In the genomic region with DNA sequence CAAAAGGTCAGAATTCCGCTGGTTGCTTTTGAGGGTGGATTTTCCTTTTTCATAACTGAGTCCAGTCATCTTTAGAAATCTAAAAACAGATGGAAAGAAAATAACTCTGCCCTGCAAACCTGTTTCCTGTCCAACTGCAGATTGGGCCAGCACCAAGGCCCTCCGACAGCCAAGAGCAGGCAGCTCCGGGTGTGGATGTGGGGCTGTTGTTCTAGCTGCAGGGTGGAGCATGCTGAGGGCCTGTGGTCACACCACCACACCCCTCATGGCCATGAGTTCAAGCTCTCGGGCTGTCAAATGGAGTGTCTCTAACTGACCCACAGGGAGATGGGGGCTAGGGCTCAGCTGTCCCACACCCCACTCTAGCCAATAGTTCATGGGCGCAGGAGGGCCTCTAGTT, we compare ENCODE assay signal across 10 cellular contexts.
DNase-seq lines count a peak whose midpoint lies in the region; ATAC-seq lines count a peak whose summit lies in the region.
"Had no signal": no experiment of that assay in that cellular context is flagged by ENCODE, and none has a peak within 500 bp of the region (broad histone marks: within the 10 kb centered on the region; RNA-seq: fewer than 3 reads in every experiment).

No MANE protein-coding gene starts in this region.

- H3K27ac ChIP-seq in mucosa of rectum (ENCODE audit: low read depth in 2 of 2, low read length in 2 of 2) = peak overlapping the region; percentile 32 to 95
- H3K27ac ChIP-seq in naive thymus-derived CD4-positive, alpha-beta T cell (ENCODE audit: low read depth, low read length) = no peak overlapping the region

- no peaks in the 10 kb centered on the region for H3K9me3 ChIP-seq in adipocyte (ENCODE audit: control insufficient read depth, low read length)
- H3K9me3 ChIP-seq in mucosa of rectum (ENCODE audit: control insufficient read depth in 2 of 2, low read length in 2 of 2) = no peaks in the 10 kb centered on the region
- no peaks in the 10 kb centered on the region for H3K9me3 ChIP-seq in naive thymus-derived CD4-positive, alpha-beta T cell (ENCODE audit: control insufficient read depth in 2 of 3, low read length in 3 of 3)

- no peaks in the 10 kb centered on the region for H3K4me1 Mint-ChIP-seq in naive thymus-derived CD4-positive, alpha-beta T cell

- H3K27ac Mint-ChIP-seq in naive thymus-derived CD4-positive, alpha-beta T cell = no peak overlapping the region

- H3K9ac ChIP-seq in adipocyte (ENCODE audit: low read length) = peak overlapping the region; percentile 81
- H3K9ac ChIP-seq in mucosa of rectum (ENCODE audit: low read depth in 1 of 2, low read length in 2 of 2) = no peak overlapping the region

- intact Hi-C loops in naive thymus-derived CD4-positive, alpha-beta T cell (cut with micrococcal nuclease) = no loop called here

- H3K27me3 Mint-ChIP-seq in naive thymus-derived CD4-positive, alpha-beta T cell = peaks cover 0 to 3% (median 2%) of the 10 kb centered on the region in 5 donors

- H3K4me1 ChIP-seq in adipocyte (ENCODE audit: control insufficient read depth, insufficient read depth, low read length) (peaks cover 35% of the 10 kb centered on the region), mucosa of rectum (ENCODE audit: control insufficient read depth in 2 of 2, insufficient read depth in 2 of 2, low read length in 2 of 2) (peaks cover 12 to 36% of the 10 kb centered on the region in 2 donors)
- no peaks in the 10 kb centered on the region for H3K4me1 ChIP-seq in naive thymus-derived CD4-positive, alpha-beta T cell (ENCODE audit: control insufficient read depth in 2 of 2, insufficient read depth in 2 of 2, low read length in 2 of 2)

- H3K36me3 Mint-ChIP-seq in naive thymus-derived CD4-positive, alpha-beta T cell = no peaks in the 10 kb centered on the region

- H3K4me3 ChIP-seq in adipocyte (ENCODE audit: low read length) (peak overlapping the region; percentile 56), mucosa of rectum (ENCODE audit: low read length in 2 of 2) (no peak overlapping the region)
- no peak overlapping the region for H3K4me3 ChIP-seq in naive thymus-derived CD4-positive, alpha-beta T cell (ENCODE audit: low read length)
- H3K4me3 ChIP-seq: GM12878 had no signal

- H3K4me3 Mint-ChIP-seq in naive thymus-derived CD4-positive, alpha-beta T cell = no peak overlapping the region

- POLR2A ChIA-PET in naive thymus-derived CD4-positive, alpha-beta T cell (lab: Charles Lee) = no interaction called here

- DNase-seq in adipocyte (ENCODE audit: low read depth) = peak; percentile 66
- DNase-seq in fibroblast of the conjunctiva (ENCODE audit: low read depth) = peak; percentile 70
- peak; percentile 65 for DNase-seq in ureter (ENCODE audit: low spot score)
- DNase-seq in NCI-H446 (lab: John Stamatoyannopoulos, UW) = no peak
- DNase-seq in naive thymus-derived CD4-positive, alpha-beta T cell = no peak
- DNase-seq in NCI-H2081 treated with DMSO at 0.1 percent for 48 hours (lab: John Stamatoyannopoulos, UW) = no peak
- DNase-seq: activated T-cell treated with anti-CD3 and anti-CD28 coated beads, Interleukin-2, amount 50 U/mL, for 1 hour; NCI-H2227 treated with DMSO at 0.1 percent for 48 hours had no signal

- ATAC-seq in naive thymus-derived CD4-positive, alpha-beta T cell = no peak
- ATAC-seq: GM12878 had no signal

- H3K27me3 ChIP-seq in adipocyte (replicated peaks; ENCODE audit: control insufficient read depth, insufficient read depth, low read length) = no peaks in the 10 kb centered on the region
- no peaks in the 10 kb centered on the region for H3K27me3 ChIP-seq in mucosa of rectum (ENCODE audit: control insufficient read depth in 2 of 2, insufficient read depth in 2 of 2, low read length in 2 of 2)
- H3K27me3 ChIP-seq in naive thymus-derived CD4-positive, alpha-beta T cell (ENCODE audit: control insufficient read depth in 2 of 2, insufficient read depth in 2 of 2, low read length in 2 of 2) = no peaks in the 10 kb centered on the region

- H3K36me3 ChIP-seq in adipocyte (ENCODE audit: control insufficient read depth, insufficient read depth, low read length, severe bottlenecking) = no peaks in the 10 kb centered on the region
- no peaks in the 10 kb centered on the region for H3K36me3 ChIP-seq in mucosa of rectum (ENCODE audit: control insufficient read depth in 2 of 2, insufficient read depth in 2 of 2, low read length in 2 of 2)
- no peaks in the 10 kb centered on the region for H3K36me3 ChIP-seq in naive thymus-derived CD4-positive, alpha-beta T cell (ENCODE audit: control insufficient read depth in 2 of 3, insufficient read depth in 3 of 3, low read length in 3 of 3)

- no peaks in the 10 kb centered on the region for H3K9me3 Mint-ChIP-seq in naive thymus-derived CD4-positive, alpha-beta T cell

- CTCF ChIA-PET in naive thymus-derived CD4-positive, alpha-beta T cell (lab: Charles Lee) = no interaction called here

Comparison
In these comparisons a context has a peak if more than half of its experiments do, and no peak if none do; other contexts are left out.
1. DNase-seq: peak in adipocyte (single experiment), fibroblast of the conjunctiva (single experiment) and ureter (single experiment); none in NCI-H446 (0 of 2), naive thymus-derived CD4-positive, alpha-beta T cell (0 of 9) and NCI-H2081 treated with DMSO at 0.1 percent for 48 hours (single experiment).